In the genomic region with DNA sequence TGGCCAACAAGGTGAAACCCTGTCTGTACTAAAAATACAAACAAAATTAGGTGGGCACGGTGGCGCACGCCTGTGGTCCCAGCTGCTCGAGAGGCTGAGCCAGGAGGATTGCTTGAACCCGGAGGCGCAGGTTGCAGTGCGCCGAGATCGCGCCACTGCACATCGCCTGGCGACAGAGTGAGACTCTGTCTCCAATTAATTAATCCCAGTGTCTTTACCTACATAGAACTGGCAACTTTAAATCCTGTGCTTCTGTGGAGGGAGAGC, we compare ENCODE assay signal across 7 cellular contexts. TPM values are rescaled to one million over a fixed set of nuclear protein-coding genes. Genes with fewer than 3 reads are reported as not detected.
DNase-seq lines count a peak whose midpoint lies in the region; ATAC-seq, FAIRE-seq and TF ChIP-seq lines count a peak whose summit lies in the region.
"Had no signal": no experiment of that assay in that cellular context is flagged by ENCODE, and none has a peak within 500 bp of the region (broad histone marks: within the 10 kb centered on the region; RNA-seq: fewer than 3 reads in every experiment).

No MANE protein-coding gene starts in this region.

- ATAC-seq in GM19467 (IDR thresholded peaks at IDR 0.05; ENCODE audit: unreplicated experiment) (no peak), GM21723 (IDR thresholded peaks at IDR 0.05; ENCODE audit: unreplicated experiment) (no peak)

- peaks cover 0 to 15% (median 0%) of the 10 kb centered on the region in 3 donors for H3K36me3 ChIP-seq in Peyer's patch
- H3K36me3 ChIP-seq in keratinocyte (ENCODE audit: control insufficient read depth in 2 of 2, extremely low read depth in 1 of 2, insufficient read depth in 2 of 2, low read length in 2 of 2), result peaks cover 9 to 11% of the 10 kb centered on the region in 2 experiments

- no peak overlapping the region for H2AFZ ChIP-seq in keratinocyte (ENCODE audit: control insufficient read depth, low read length)

- no peak for FAIRE-seq in keratinocyte (lab: Jason Lieb, UNC)

- peak overlapping the region; percentile 100 for H3K4me2 ChIP-seq in keratinocyte (ENCODE audit: control insufficient read depth, extremely low read depth, insufficient read depth, low read depth, low read length)

- peaks cover 28% of the 10 kb centered on the region for H3K79me2 ChIP-seq in keratinocyte (ENCODE audit: control insufficient read depth, insufficient read depth, low read length)

- dilution Hi-C loops in keratinocyte (cut with MboI; ENCODE audit: extremely low pct_ligation_motif_present, low sequenced_read_pairs), result no loop called here

- no peak for TF ChIP-seq CTCF in AG04450 (IDR thresholded peaks at IDR 0.05; ENCODE audit: low read depth, low read length)
- TF ChIP-seq CTCF in Peyer's patch (IDR thresholded peaks at IDR 0.05), result no peak
- TF ChIP-seq CTCF in keratinocyte (optimal IDR thresholded peaks at IDR 0.05 in 1 of 3, IDR thresholded peaks at IDR 0.05 in 1 of 3, conservative IDR thresholded peaks at IDR 0.05 in 1 of 3; ENCODE audit: extremely low read depth in 1 of 3, insufficient read depth in 2 of 3, low read length in 3 of 3), result no peak
- TF ChIP-seq CTCF in GM20000 (IDR thresholded peaks at IDR 0.05; ENCODE audit: extremely low read depth, missing control alignments), result no peak

- no peaks in the 10 kb centered on the region for H3K9me1 ChIP-seq in keratinocyte (ENCODE audit: control insufficient read depth, extremely low read depth, insufficient read depth, low read length)

- H3K27me3 ChIP-seq in AG04450 (ENCODE audit: control insufficient read depth, insufficient read depth, low read length), result peaks cover 5% of the 10 kb centered on the region
- no peaks in the 10 kb centered on the region for H3K27me3 ChIP-seq in Peyer's patch
- H3K27me3 ChIP-seq in keratinocyte (ENCODE audit: control insufficient read depth, extremely low read depth, insufficient read depth, low read length), result no peaks in the 10 kb centered on the region

- H3K9ac ChIP-seq in keratinocyte (ENCODE audit: control insufficient read depth, extremely low read depth, insufficient read depth, low read length), result no peak overlapping the region

- POLR2A ChIA-PET in AG04450 (lab: Yijun Ruan, JAX), result interaction anchor here (1.2 kb wide), 1 partner anchor 15 kb away, joined by 3 read pairs; no protein-coding TSS in a partner anchor

- H3K4me3 ChIP-seq in AG04450 (ENCODE audit: low read depth, low read length), result peak overlapping the region; percentile 96; the same call in 1 of the 2 replicates
- peak overlapping the region in 2 of 4 donors; percentile 67 to 80 for H3K4me3 ChIP-seq in Peyer's patch
- H3K4me3 ChIP-seq in keratinocyte (ENCODE audit: control insufficient read depth in 2 of 3, extremely low read depth in 1 of 3, insufficient read depth in 2 of 3, low read depth in 1 of 3, low read length in 3 of 3), result peak overlapping the region in 2 of 3 experiments; percentile 81 to 82

- H3K9me3 ChIP-seq in AG04450 (ENCODE audit: control insufficient read depth, insufficient read depth, low read length) (no peaks in the 10 kb centered on the region; the same call in 1 of the 2 replicates), Peyer's patch (no peaks in the 10 kb centered on the region), keratinocyte (ENCODE audit: control insufficient read depth, low read depth, low read length) (no peaks in the 10 kb centered on the region)

- H3K4me1 ChIP-seq in Peyer's patch, result peaks cover 0 to 22% (median 16%) of the 10 kb centered on the region in 4 donors
- peaks cover 16% of the 10 kb centered on the region for H3K4me1 ChIP-seq in keratinocyte (ENCODE audit: control insufficient read depth, extremely low read depth, insufficient read depth, low read length)

- no peak for DNase-seq in AG04450 (ENCODE audit: low read depth, low spot score)
- DNase-seq in Peyer's patch, result peak in 2 of 3 donors; percentile 19 to 46
- no peak for DNase-seq in keratinocyte (ENCODE audit: low read depth, low spot score)
- DNase-seq in GM20000 (ENCODE audit: low spot score), result no peak

- CTCF ChIA-PET in AG04450 (lab: Charles Lee), result interaction anchor here (0.6 to 1.7 kb wide), 2 partner anchors 89 to 141 kb away, joined by 3 to 9 read pairs; no protein-coding TSS in a partner anchor

- no peak overlapping the region for H3K27ac ChIP-seq in AG04450 (ENCODE audit: low read depth, low read length)
- H3K27ac ChIP-seq in Peyer's patch, result peak overlapping the region; percentile 91 to 100 (median 99)
- H3K27ac ChIP-seq in keratinocyte (ENCODE audit: control insufficient read depth, insufficient read depth, low read length), result peak overlapping the region; percentile 96

- no peaks in the 10 kb centered on the region for H4K20me1 ChIP-seq in keratinocyte (ENCODE audit: control insufficient read depth, extremely low read depth, insufficient read depth, low read length)

- no peak for TF ChIP-seq POLR2A in Peyer's patch (IDR thresholded peaks at IDR 0.05)

RNA-seq across cellular contexts. Expression of gene ELOB, which starts 1.5 kb away (rescaled TPM):
- polyA plus RNA-seq in AG04450 (2011; rRNA removed), result 146 and 230 TPM in 2 replicates
- 64.6 and 91.4 TPM in 2 replicates for polyA minus RNA-seq in AG04450 (2011; rRNA and poly(A)+ RNA removed)
- 100 to 1,000 TPM in 3 of 4 donors, 10 to 100 TPM in 1; 66.8 to 243 (median 220) TPM for total RNA-seq in Peyer's patch
- polyA plus RNA-seq in keratinocyte, result 150 to 593 TPM (median 235 TPM) in 3 replicates
- polyA plus RNA-seq in keratinocyte (2011; ENCODE audit: low read depth), result 204 TPM
- polyA plus RNA-seq in keratinocyte (2011; cell fraction: cytosol; rRNA removed), result 166 and 381 TPM in 2 replicates
- 77.1 and 78.3 TPM in 2 replicates for polyA plus RNA-seq in keratinocyte (2011; cell fraction: nucleus; rRNA removed)
- polyA plus RNA-seq in keratinocyte (2012; ENCODE audit: low replicate concordance), result 427 and 463 TPM in 2 replicates
- 135 to 251 TPM (median 221 TPM) in 3 replicates for polyA minus RNA-seq in keratinocyte
- 271 TPM for polyA minus RNA-seq in keratinocyte (2011; cell fraction: cytosol; rRNA and poly(A)+ RNA removed)
- polyA minus RNA-seq in keratinocyte (2011; cell fraction: nucleus; rRNA and poly(A)+ RNA removed), result 24.4 and 30.2 TPM in 2 replicates

RNA-seq across cellular contexts. Expression of gene PRSS33, which starts 8.7 kb away (rescaled TPM):
- not detected in 2 replicates for polyA plus RNA-seq in AG04450 (2011; rRNA removed)
- polyA minus RNA-seq in AG04450 (2011; rRNA and poly(A)+ RNA removed), result not detected in 2 replicates
- total RNA-seq in Peyer's patch, result not detected
- not detected in 3 replicates for polyA plus RNA-seq in keratinocyte
- not detected for polyA plus RNA-seq in keratinocyte (2011; ENCODE audit: low read depth)
- polyA plus RNA-seq in keratinocyte (2011; cell fraction: cytosol; rRNA removed), result not detected in 2 replicates
- polyA plus RNA-seq in keratinocyte (2011; cell fraction: nucleus; rRNA removed), result not detected in 2 replicates
- not detected in 2 replicates for polyA plus RNA-seq in keratinocyte (2012; ENCODE audit: low replicate concordance)
- not detected in 3 replicates for polyA minus RNA-seq in keratinocyte
- polyA minus RNA-seq in keratinocyte (2011; cell fraction: cytosol; rRNA and poly(A)+ RNA removed), result not detected
- not detected in 2 replicates for polyA minus RNA-seq in keratinocyte (2011; cell fraction: nucleus; rRNA and poly(A)+ RNA removed)

RNA-seq across cellular contexts. Expression of gene PRSS41, which starts 19.6 kb away (rescaled TPM):
- not detected in 2 replicates for polyA plus RNA-seq in AG04450 (2011; rRNA removed)
- polyA minus RNA-seq in AG04450 (2011; rRNA and poly(A)+ RNA removed), result not detected in 2 replicates
- not detected for total RNA-seq in Peyer's patch
- not detected in 3 replicates for polyA plus RNA-seq in keratinocyte
- polyA plus RNA-seq in keratinocyte (2011; ENCODE audit: low read depth), result not detected
- polyA plus RNA-seq in keratinocyte (2011; cell fraction: cytosol; rRNA removed), result not detected in 2 replicates
- polyA plus RNA-seq in keratinocyte (2011; cell fraction: nucleus; rRNA removed), result not detected in 2 replicates
- not detected in 2 replicates for polyA plus RNA-seq in keratinocyte (2012; ENCODE audit: low replicate concordance)
- not detected in 3 replicates for polyA minus RNA-seq in keratinocyte
- not detected for polyA minus RNA-seq in keratinocyte (2011; cell fraction: cytosol; rRNA and poly(A)+ RNA removed)
- polyA minus RNA-seq in keratinocyte (2011; cell fraction: nucleus; rRNA and poly(A)+ RNA removed), result not detected in 2 replicates
- total RNA-seq: G401 had no signal

RNA-seq across cellular contexts. Expression of gene SRRM2, which starts 26.2 kb away (rescaled TPM):
- polyA plus RNA-seq in AG04450 (2011; rRNA removed) (80.5 and 116 TPM in 2 replicates), keratinocyte (74.1 to 120 TPM (median 101 TPM) in 3 replicates)
- polyA minus RNA-seq in AG04450 (2011; rRNA and poly(A)+ RNA removed), result 130 and 214 TPM in 2 replicates
- 1,000 to 10,000 TPM in 3 of 4 donors, 100 to 1,000 TPM in 1; 683 to 3,742 (median 1,673) TPM for total RNA-seq in Peyer's patch
- 217 TPM for polyA plus RNA-seq in keratinocyte (2011; ENCODE audit: low read depth)
- 78.2 and 121 TPM in 2 replicates for polyA plus RNA-seq in keratinocyte (2011; cell fraction: cytosol; rRNA removed)
- polyA plus RNA-seq in keratinocyte (2011; cell fraction: nucleus; rRNA removed), result 884 and 1,047 TPM in 2 replicates
- polyA plus RNA-seq in keratinocyte (2012; ENCODE audit: low replicate concordance), result 295 and 403 TPM in 2 replicates
- 89.7 to 893 TPM (median 136 TPM) in 3 replicates for polyA minus RNA-seq in keratinocyte
- 113 TPM for polyA minus RNA-seq in keratinocyte (2011; cell fraction: cytosol; rRNA and poly(A)+ RNA removed)
- 211 and 325 TPM in 2 replicates for polyA minus RNA-seq in keratinocyte (2011; cell fraction: nucleus; rRNA and poly(A)+ RNA removed)

RNA-seq across cellular contexts. Expression of gene PRSS21, which starts 38.4 kb away (rescaled TPM):
- 0.17 and 0.47 TPM in 2 replicates for polyA plus RNA-seq in AG04450 (2011; rRNA removed)
- polyA minus RNA-seq in AG04450 (2011; rRNA and poly(A)+ RNA removed), result not detected in 2 replicates
- under 1 TPM in 1 of 4 donors, not detected in 3; 0.88 TPM for total RNA-seq in Peyer's patch
- polyA plus RNA-seq in keratinocyte, result 0.52 to 1.0 TPM (median 0.99 TPM) in 3 replicates
- polyA plus RNA-seq in keratinocyte (2011; ENCODE audit: low read depth), result not detected
- polyA plus RNA-seq in keratinocyte (2011; cell fraction: cytosol; rRNA removed), result 0.84 and 1.3 TPM in 2 replicates
- 2.1 and 3.0 TPM in 2 replicates for polyA plus RNA-seq in keratinocyte (2011; cell fraction: nucleus; rRNA removed)
- 0.66 and 1.7 TPM in 2 replicates for polyA plus RNA-seq in keratinocyte (2012; ENCODE audit: low replicate concordance)
- polyA minus RNA-seq in keratinocyte, result 1.5 to 3.2 TPM in 2 of 3 replicates, not detected in the other
- polyA minus RNA-seq in keratinocyte (2011; cell fraction: cytosol; rRNA and poly(A)+ RNA removed), result 4.6 TPM
- 1.3 and 1.7 TPM in 2 replicates for polyA minus RNA-seq in keratinocyte (2011; cell fraction: nucleus; rRNA and poly(A)+ RNA removed)
- total RNA-seq: G401 had no signal

Comparison
In these comparisons a context has a peak if more than half of its experiments do, and no peak if none do; other contexts are left out.
1. DNase-seq: peak in Peyer's patch (2 of 3); none in AG04450 (single experiment), keratinocyte (single experiment) and GM20000 (single experiment).